ENCODE assay signal across 10 cellular contexts in the genomic region with DNA sequence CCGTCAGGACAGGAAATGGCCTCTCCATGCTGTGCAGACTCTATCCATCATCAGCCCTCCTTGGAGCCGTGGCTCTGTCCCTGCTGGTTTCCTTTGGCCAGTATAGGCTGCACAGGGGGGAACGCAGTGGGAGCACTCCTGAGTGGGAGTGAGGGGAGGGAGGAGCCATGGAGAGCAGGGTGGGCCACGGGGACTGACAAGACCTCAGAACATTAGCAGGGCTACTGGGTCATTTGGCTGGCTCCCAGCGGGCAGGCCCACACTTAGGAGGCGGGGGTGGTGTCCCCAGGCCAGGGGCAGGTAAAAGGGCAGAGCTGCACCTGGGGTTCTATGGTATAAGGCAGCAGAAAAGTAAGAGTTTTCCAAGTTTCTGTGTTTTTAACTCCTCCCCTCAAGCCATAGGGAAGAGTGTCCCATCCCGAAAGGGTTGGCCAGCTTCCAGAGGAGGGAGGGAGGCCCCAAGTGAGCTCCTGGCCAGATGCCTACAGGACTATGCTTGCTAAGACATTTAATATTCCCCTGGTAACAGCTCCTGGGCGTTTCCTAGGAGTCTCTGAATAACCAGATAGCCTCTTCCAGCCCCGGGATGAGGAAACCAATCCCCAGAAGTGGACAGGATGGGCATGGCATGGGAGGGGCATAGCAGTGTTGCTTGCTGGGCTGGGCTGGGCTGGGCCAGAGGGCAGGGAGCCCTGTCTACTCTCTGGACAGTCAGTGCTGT. TPM values are rescaled to one million over a fixed set of nuclear protein-coding genes. Genes with fewer than 3 reads are reported as not detected.
A peak's percentile ranks its signal among the peaks of the same experiment; 100 is the strongest.
DNase-seq lines count a peak whose midpoint lies in the region; ATAC-seq and TF ChIP-seq lines count a peak whose summit lies in the region.
"Had no signal": no experiment of that assay in that cellular context is flagged by ENCODE, and none has a peak within 500 bp of the region (broad histone marks: within the 10 kb centered on the region; RNA-seq: fewer than 3 reads in every experiment).

No MANE protein-coding gene starts in this region.

- POLR2A ChIA-PET in activated CD4-positive, alpha-beta memory T cell treated with anti-CD3 and anti-CD28 coated beads for 36 hours (lab: Charles Lee): no interaction called here

- H3K4me1 Mint-ChIP-seq in natural killer cell: peaks cover 0 to 2% of the 10 kb centered on the region in 2 donors
- no peaks in the 10 kb centered on the region for H3K4me1 Mint-ChIP-seq in activated CD4-positive, alpha-beta memory T cell treated with anti-CD3 and anti-CD28 coated beads for 36 hours (ENCODE audit: low read depth)

- H3K4me3 ChIP-seq in epithelial cell of esophagus (ENCODE audit: low read length) (no peak overlapping the region), osteoblast (ENCODE audit: insufficient read depth, low read length) (no peak overlapping the region)
- H3K4me3 ChIP-seq: dorsolateral prefrontal cortex had no signal

- no peaks in the 10 kb centered on the region for H4K20me1 ChIP-seq in osteoblast (ENCODE audit: insufficient read depth, low read length)

- no peaks in the 10 kb centered on the region for H3K9me3 Mint-ChIP-seq in natural killer cell
- H3K9me3 Mint-ChIP-seq in activated CD4-positive, alpha-beta memory T cell treated with anti-CD3 and anti-CD28 coated beads for 36 hours: no peaks in the 10 kb centered on the region
- H3K9me3 Mint-ChIP-seq: T-helper 1 cell treated with Interleukin-12 subunit alpha and Interleukin-12 subunit beta and Interleukin-4 antibody, amounts not matched to agents 30 μg/mL and 1 μg/mL, for 36 hours had no signal

- no peak overlapping the region for H3K4me3 Mint-ChIP-seq in natural killer cell
- H3K4me3 Mint-ChIP-seq in activated CD4-positive, alpha-beta memory T cell treated with anti-CD3 and anti-CD28 coated beads for 36 hours: no peak overlapping the region
- H3K4me3 Mint-ChIP-seq: T-helper 1 cell treated with Interleukin-12 subunit alpha and Interleukin-12 subunit beta and Interleukin-4 antibody, amounts not matched to agents 30 μg/mL and 1 μg/mL, for 36 hours had no signal

- DNase-seq in AG20443 (ENCODE audit: low spot score) (peak; percentile 93), LHCN-M2 (ENCODE audit: low read depth) (peak; percentile 84), epithelial cell of esophagus (ENCODE audit: low read depth) (peak; percentile 56), osteoblast (ENCODE audit: insufficient read length, low spot score, missing footprints) (peak; percentile 98), natural killer cell (no peak)
- no peak for DNase-seq in activated CD4-positive, alpha-beta memory T cell treated with anti-CD3 and anti-CD28 coated beads for 36 hours

- H3K27me3 ChIP-seq in osteoblast (ENCODE audit: insufficient read depth, low read length): no peaks in the 10 kb centered on the region

- H2AFZ ChIP-seq in osteoblast (ENCODE audit: low read length): peak overlapping the region; percentile 29

- H3K36me3 ChIP-seq in osteoblast (ENCODE audit: insufficient read depth, low read length): no peaks in the 10 kb centered on the region

- intact Hi-C loops in natural killer cell (cut with micrococcal nuclease): no loop called here
- intact Hi-C loops in activated CD4-positive, alpha-beta memory T cell treated with anti-CD3 and anti-CD28 coated beads for 36 hours (cut with micrococcal nuclease): no loop called here

- H3K36me3 Mint-ChIP-seq in natural killer cell: no peaks in the 10 kb centered on the region
- no peaks in the 10 kb centered on the region for H3K36me3 Mint-ChIP-seq in activated CD4-positive, alpha-beta memory T cell treated with anti-CD3 and anti-CD28 coated beads for 36 hours

- no peaks in the 10 kb centered on the region for H3K79me2 ChIP-seq in osteoblast (ENCODE audit: insufficient read depth, low read length)

- H3K27me3 Mint-ChIP-seq in natural killer cell (ENCODE audit: low read depth in 2 of 2): no peaks in the 10 kb centered on the region
- H3K27me3 Mint-ChIP-seq in activated CD4-positive, alpha-beta memory T cell treated with anti-CD3 and anti-CD28 coated beads for 36 hours: no peaks in the 10 kb centered on the region

- H3K4me1 ChIP-seq in osteoblast (ENCODE audit: insufficient read depth, low read length): peaks cover 22% of the 10 kb centered on the region

- H3K27ac Mint-ChIP-seq in natural killer cell: no peak overlapping the region
- H3K27ac Mint-ChIP-seq in activated CD4-positive, alpha-beta memory T cell treated with anti-CD3 and anti-CD28 coated beads for 36 hours: no peak overlapping the region
- H3K27ac Mint-ChIP-seq: T-helper 1 cell treated with Interleukin-12 subunit alpha and Interleukin-12 subunit beta and Interleukin-4 antibody, amounts not matched to agents 30 μg/mL and 1 μg/mL, for 36 hours had no signal

- no peak for TF ChIP-seq CTCF in epithelial cell of esophagus (IDR thresholded peaks at IDR 0.05; ENCODE audit: insufficient read depth, low read depth, low read length, missing control alignments)
- no peak for TF ChIP-seq CTCF in osteoblast (IDR thresholded peaks at IDR 0.05; ENCODE audit: extremely low read depth, low read depth, low read length)
- TF ChIP-seq CTCF in natural killer cell (IDR thresholded peaks at IDR 0.05): no peak

- H3K9me3 ChIP-seq in osteoblast (ENCODE audit: low read depth, low read length): no peaks in the 10 kb centered on the region

- no peak overlapping the region for H3K27ac ChIP-seq in osteoblast (ENCODE audit: low read depth, low read length)
- H3K27ac ChIP-seq: dorsolateral prefrontal cortex had no signal

- peak overlapping the region; percentile 28 for H3K4me2 ChIP-seq in osteoblast (ENCODE audit: insufficient read depth, low read length)

- CTCF ChIA-PET in activated CD4-positive, alpha-beta memory T cell treated with anti-CD3 and anti-CD28 coated beads for 36 hours (lab: Charles Lee): no interaction called here

- ATAC-seq in natural killer cell (no peak), HG03175 (IDR thresholded peaks at IDR 0.05; ENCODE audit: unreplicated experiment) (no peak), HG02938 (IDR thresholded peaks at IDR 0.05; ENCODE audit: unreplicated experiment) (no peak)

RNA-seq across cellular contexts. Expression of a gene that starts 5.5 kb away (rescaled TPM):
- total RNA-seq in LHCN-M2 (2014; rRNA removed) (not detected in 2 replicates), osteoblast (not detected in 2 replicates), natural killer cell (not detected)
- polyA plus RNA-seq in LHCN-M2 (2012): 0.04 TPM
- not detected for total RNA-seq in activated CD4-positive, alpha-beta memory T cell treated with anti-CD3 and anti-CD28 coated beads for 36 hours

RNA-seq across cellular contexts. Expression of a gene that starts 19.4 kb away (rescaled TPM):
- total RNA-seq in LHCN-M2 (2014; rRNA removed) (0.06 TPM in 1 of 2 replicates, not detected in the other), osteoblast (under 0.01 TPM in 2 replicates), natural killer cell (under 1 TPM in 2 of 3 donors, not detected in 1; 0.11 to 0.12 TPM)
- 0.34 TPM for polyA plus RNA-seq in LHCN-M2 (2012)
- total RNA-seq in activated CD4-positive, alpha-beta memory T cell treated with anti-CD3 and anti-CD28 coated beads for 36 hours: under 1 TPM; 0.12 to 0.43 TPM

Comparison
In these comparisons a context has a peak if more than half of its experiments do, and no peak if none do; other contexts are left out.
1. DNase-seq: peak in AG20443 (single experiment), LHCN-M2 (single experiment), epithelial cell of esophagus (single experiment) and osteoblast (single experiment); none in natural killer cell (single experiment) and activated CD4-positive, alpha-beta memory T cell treated with anti-CD3 and anti-CD28 coated beads for 36 hours (single experiment).